Comparison of ENCODE assay signal across 8 cellular contexts in the genomic region with DNA sequence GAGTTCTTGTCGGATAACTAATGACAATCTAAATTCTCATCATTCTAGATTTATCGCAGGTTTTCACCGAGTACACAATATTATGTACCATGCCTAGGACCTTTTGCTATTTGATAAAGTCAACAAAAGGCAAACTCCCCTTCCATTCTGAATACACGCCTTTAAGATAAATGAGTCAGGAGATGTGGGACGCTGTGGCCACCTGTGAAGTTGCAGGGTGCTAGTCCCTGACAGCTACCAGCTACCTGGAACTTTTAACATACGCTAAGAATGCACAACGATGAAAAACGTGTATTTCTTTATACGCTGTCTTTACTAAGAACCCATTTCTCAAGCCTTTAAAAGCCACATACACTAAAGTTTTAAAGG.
DNase-seq lines count a peak whose midpoint lies in the region; ATAC-seq and TF ChIP-seq lines count a peak whose summit lies in the region.

No MANE protein-coding gene starts in this region.

- peak; percentile 63 for DNase-seq in NCI-H82 (lab: John Stamatoyannopoulos, UW)
- DNase-seq in NCI-H82 treated with DMSO at 0.1 percent for 48 hours (lab: John Stamatoyannopoulos, UW; ENCODE audit: unreplicated experiment), result no peak
- peak; percentile 10 to 25 for DNase-seq in activated CD4-positive, alpha-beta T cell treated with anti-CD3 and anti-CD28 coated beads, Interleukin-2, amount 50 U/mL, for 48 hours
- DNase-seq in stimulated activated naive CD8-positive, alpha-beta T cell treated with anti-CD3 and anti-CD28 coated beads, Interleukin-15, amount 100 ng/mL, for 72 hours, result peak; percentile 8 to 19
- DNase-seq in ecto neural progenitor cell (ENCODE audit: low spot score), result no peak

- TF ChIP-seq POLR2A in GM18505 (IDR thresholded peaks at IDR 0.05; ENCODE audit: borderline replicate concordance, extremely low read depth, insufficient read depth, insufficient read length), result no peak

- peak overlapping the region; percentile 63 for H3K4me3 ChIP-seq in iPS-18c (ENCODE audit: insufficient read depth, low read depth, low read length)

- no peaks in the 10 kb centered on the region for H3K27me3 Mint-ChIP-seq in stimulated activated naive CD8-positive, alpha-beta T cell treated with anti-CD3 and anti-CD28 coated beads, Interleukin-15, amount 100 ng/mL, for 72 hours

- H3K4me1 Mint-ChIP-seq in stimulated activated naive CD8-positive, alpha-beta T cell treated with anti-CD3 and anti-CD28 coated beads, Interleukin-15, amount 100 ng/mL, for 72 hours, result peaks cover 55% of the 10 kb centered on the region

- ATAC-seq in stimulated activated naive CD8-positive, alpha-beta T cell treated with anti-CD3 and anti-CD28 coated beads, Interleukin-15, amount 100 ng/mL, for 72 hours, result no peak
- no peak for ATAC-seq in HG02763 (IDR thresholded peaks at IDR 0.05; ENCODE audit: unreplicated experiment)
- ATAC-seq in GM18505 (IDR thresholded peaks at IDR 0.05; ENCODE audit: unreplicated experiment), result no peak

- peak overlapping the region; percentile 91 to 93 for H3K4me3 Mint-ChIP-seq in stimulated activated naive CD8-positive, alpha-beta T cell treated with anti-CD3 and anti-CD28 coated beads, Interleukin-15, amount 100 ng/mL, for 72 hours

- H3K27ac Mint-ChIP-seq in stimulated activated naive CD8-positive, alpha-beta T cell treated with anti-CD3 and anti-CD28 coated beads, Interleukin-15, amount 100 ng/mL, for 72 hours, result peak overlapping the region; percentile 55 to 82

- no peaks in the 10 kb centered on the region for H3K9me3 Mint-ChIP-seq in stimulated activated naive CD8-positive, alpha-beta T cell treated with anti-CD3 and anti-CD28 coated beads, Interleukin-15, amount 100 ng/mL, for 72 hours

- H3K9me3 ChIP-seq in iPS-18c (ENCODE audit: control insufficient read depth, insufficient read depth, low read length), result no peaks in the 10 kb centered on the region

Comparison
In these comparisons a context has a peak if more than half of its experiments do, and no peak if none do; other contexts are left out.
1. DNase-seq: peak in NCI-H82 (single experiment), activated CD4-positive, alpha-beta T cell treated with anti-CD3 and anti-CD28 coated beads, Interleukin-2, amount 50 U/mL, for 48 hours (2 of 2) and stimulated activated naive CD8-positive, alpha-beta T cell treated with anti-CD3 and anti-CD28 coated beads, Interleukin-15, amount 100 ng/mL, for 72 hours (2 of 2); none in NCI-H82 treated with DMSO at 0.1 percent for 48 hours (single experiment) and ecto neural progenitor cell (single experiment).